1 cellular context compared by ENCODE assay signal in the genomic region with DNA sequence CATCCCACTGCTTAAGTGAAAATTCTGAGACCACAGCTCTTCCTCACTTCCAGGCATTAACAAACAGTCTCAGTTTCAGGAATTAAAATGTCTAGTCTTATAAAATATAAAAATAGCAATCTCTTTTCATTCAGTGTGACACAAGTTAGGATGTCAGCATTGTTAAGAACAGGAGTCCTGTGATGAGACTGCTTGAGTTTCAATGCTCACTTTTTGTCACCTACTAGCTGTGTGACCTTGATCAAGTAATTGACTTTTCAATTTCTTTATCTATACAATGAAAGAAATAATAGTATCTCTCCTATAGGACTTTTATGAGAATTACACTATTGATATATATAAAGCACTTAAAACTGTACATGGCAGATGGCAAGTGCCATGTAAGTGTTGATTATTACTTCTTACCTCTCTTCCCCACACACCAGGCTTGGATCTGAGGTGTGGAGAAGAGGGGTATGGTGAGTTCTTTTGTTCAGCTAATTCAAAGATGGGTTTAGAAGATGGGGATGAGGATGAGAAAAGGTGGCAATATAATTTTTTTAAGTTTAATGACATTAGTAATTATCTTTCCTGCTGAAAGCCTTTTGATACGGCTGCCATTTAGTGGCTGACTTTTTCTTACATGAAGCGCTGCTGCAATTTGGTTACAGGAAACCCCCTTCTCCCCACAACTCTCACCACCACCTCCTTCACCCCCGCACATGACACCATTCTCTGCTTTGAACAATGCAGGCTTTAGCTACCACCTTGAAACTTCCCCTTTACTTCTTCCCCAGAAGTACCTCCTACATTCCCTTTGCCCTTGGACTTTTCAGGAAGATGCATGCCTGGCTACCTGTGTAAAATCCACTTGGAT.
TF ChIP-seq lines count a peak whose summit lies in the region.

No MANE protein-coding gene starts in this region.

TF ChIP-seq in GM12878, 131 proteins besides CTCF, POLR2A, EP300 and RAD21 (continued from another document):
- TF ChIP-seq, protein P1, sequence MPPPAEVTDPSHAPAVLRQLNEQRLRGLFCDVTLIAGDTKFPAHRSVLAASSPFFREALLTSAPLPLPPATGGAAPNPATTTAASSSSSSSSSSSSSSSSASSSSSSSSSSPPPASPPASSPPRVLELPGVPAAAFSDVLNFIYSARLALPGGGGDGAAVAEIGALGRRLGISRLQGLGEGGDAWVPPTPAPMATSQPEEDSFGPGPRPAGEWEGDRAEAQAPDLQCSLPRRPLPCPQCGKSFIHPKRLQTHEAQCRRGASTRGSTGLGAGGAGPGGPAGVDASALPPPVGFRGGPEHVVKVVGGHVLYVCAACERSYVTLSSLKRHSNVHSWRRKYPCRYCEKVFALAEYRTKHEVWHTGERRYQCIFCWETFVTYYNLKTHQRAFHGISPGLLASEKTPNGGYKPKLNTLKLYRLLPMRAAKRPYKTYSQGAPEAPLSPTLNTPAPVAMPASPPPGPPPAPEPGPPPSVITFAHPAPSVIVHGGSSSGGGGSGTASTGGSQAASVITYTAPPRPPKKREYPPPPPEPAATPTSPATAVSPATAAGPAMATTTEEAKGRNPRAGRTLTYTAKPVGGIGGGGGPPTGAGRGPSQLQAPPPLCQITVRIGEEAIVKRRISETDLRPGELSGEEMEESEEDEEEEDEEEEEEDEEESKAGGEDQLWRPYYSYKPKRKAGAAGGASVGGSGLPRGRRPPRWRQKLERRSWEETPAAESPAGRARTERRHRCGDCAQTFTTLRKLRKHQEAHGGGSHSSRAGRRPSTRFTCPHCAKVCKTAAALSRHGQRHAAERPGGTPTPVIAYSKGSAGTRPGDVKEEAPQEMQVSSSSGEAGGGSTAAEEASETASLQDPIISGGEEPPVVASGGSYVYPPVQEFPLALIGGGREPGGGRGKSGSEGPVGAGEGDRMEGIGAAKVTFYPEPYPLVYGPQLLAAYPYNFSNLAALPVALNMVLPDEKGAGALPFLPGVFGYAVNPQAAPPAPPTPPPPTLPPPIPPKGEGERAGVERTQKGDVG (CRISPR knock-in tag; IDR thresholded peaks at IDR 0.05), result no peak
- TF ChIP-seq TCF12 (IDR thresholded peaks at IDR 0.05; ENCODE audit: low read depth, low read length) (0 out of 2 replicates have a peak, but pooled peaks have one; percentile 21), KDM1A (IDR thresholded peaks at IDR 0.05; ENCODE audit: borderline replicate concordance) (no peak), JUND (IDR thresholded peaks at IDR 0.05; ENCODE audit: low read depth, low read length) (0 out of 2 replicates have a peak, but pooled peaks have one; percentile 15), CREM (IDR thresholded peaks at IDR 0.05; ENCODE audit: low read depth) (peak; percentile 71), IRF4 (IDR thresholded peaks at IDR 0.05; ENCODE audit: low read depth, low read length) (peak; percentile 65; the same call in 1 of the 2 replicates), HDGF (IDR thresholded peaks at IDR 0.05) (peak; percentile 55; the same call in 1 of the 2 replicates), CREB1 (IDR thresholded peaks at IDR 0.05; ENCODE audit: low read depth) (0 out of 2 replicates have a peak, but pooled peaks have one; percentile 17), BCL11A (IDR thresholded peaks at IDR 0.05; ENCODE audit: low read depth, low read length) (peak; percentile 73), CBX5 (IDR thresholded peaks at IDR 0.05; ENCODE audit: low read depth) (peak; percentile 42; the same call in 1 of the 2 replicates), BHLHE40 (IDR thresholded peaks at IDR 0.05; ENCODE audit: borderline replicate concordance in 1 of 2, low read depth in 2 of 2, low read length in 1 of 2) (peak; percentile 59 to 76), NFIC (IDR thresholded peaks at IDR 0.05; ENCODE audit: low read depth, low read length) (peak; percentile 79), ZNF622 (IDR thresholded peaks at IDR 0.05) (no peak), SMC3 (IDR thresholded peaks at IDR 0.05; ENCODE audit: borderline replicate concordance, low read length) (no peak), CBFB (IDR thresholded peaks at IDR 0.05; ENCODE audit: low read depth) (peak; percentile 88), HCFC1 (IDR thresholded peaks at IDR 0.05; ENCODE audit: low read length) (no peak), SP1 (IDR thresholded peaks at IDR 0.05; ENCODE audit: low read depth, low read length) (peak; percentile 57), SUZ12 (IDR thresholded peaks at IDR 0.05; ENCODE audit: unreplicated experiment) (no peak), FOXM1 (IDR thresholded peaks at IDR 0.05; ENCODE audit: low read depth, low read length) (peak; percentile 58; the same call in 1 of the 2 replicates), NRF1 (conservative IDR thresholded peaks at IDR 0.05; ENCODE audit: low read depth, low read length) (no peak), JUNB (IDR thresholded peaks at IDR 0.05) (peak; percentile 55; the same call in 1 of the 2 replicates), FOXK2 (IDR thresholded peaks at IDR 0.05) (no peak), SPI1 (IDR thresholded peaks at IDR 0.05; ENCODE audit: borderline replicate concordance, insufficient read depth, low read depth, low read length) (peak; percentile 25; the same call in 1 of the 2 replicates), POU2F2 (IDR thresholded peaks at IDR 0.05; ENCODE audit: borderline replicate concordance, low read depth, low read length) (peak; percentile 87; the same call in 2 of the 3 replicates), CBX3 (IDR thresholded peaks at IDR 0.05; ENCODE audit: borderline replicate concordance, low read depth) (no peak), ETV6 (conservative IDR thresholded peaks at IDR 0.05 in 1 of 2, IDR thresholded peaks at IDR 0.05 in 1 of 2; ENCODE audit: borderline replicate concordance in 1 of 2, low read depth in 1 of 2) (peak in 1 of 2 experiments; percentile 38; a peak in 1 of 4 replicates), MEF2A (IDR thresholded peaks at IDR 0.05; ENCODE audit: insufficient read depth, low read depth, low read length) (0 out of 2 replicates have a peak, but pooled peaks have one; percentile 10), EED (IDR thresholded peaks at IDR 0.05; ENCODE audit: low read depth) (peak; percentile 94)
- TF ChIP-seq, protein P2, sequence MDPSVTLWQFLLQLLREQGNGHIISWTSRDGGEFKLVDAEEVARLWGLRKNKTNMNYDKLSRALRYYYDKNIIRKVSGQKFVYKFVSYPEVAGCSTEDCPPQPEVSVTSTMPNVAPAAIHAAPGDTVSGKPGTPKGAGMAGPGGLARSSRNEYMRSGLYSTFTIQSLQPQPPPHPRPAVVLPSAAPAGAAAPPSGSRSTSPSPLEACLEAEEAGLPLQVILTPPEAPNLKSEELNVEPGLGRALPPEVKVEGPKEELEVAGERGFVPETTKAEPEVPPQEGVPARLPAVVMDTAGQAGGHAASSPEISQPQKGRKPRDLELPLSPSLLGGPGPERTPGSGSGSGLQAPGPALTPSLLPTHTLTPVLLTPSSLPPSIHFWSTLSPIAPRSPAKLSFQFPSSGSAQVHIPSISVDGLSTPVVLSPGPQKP (IDR thresholded peaks at IDR 0.05; ENCODE audit: low read depth, low read length), result no peak
- TF ChIP-seq, protein P3, sequence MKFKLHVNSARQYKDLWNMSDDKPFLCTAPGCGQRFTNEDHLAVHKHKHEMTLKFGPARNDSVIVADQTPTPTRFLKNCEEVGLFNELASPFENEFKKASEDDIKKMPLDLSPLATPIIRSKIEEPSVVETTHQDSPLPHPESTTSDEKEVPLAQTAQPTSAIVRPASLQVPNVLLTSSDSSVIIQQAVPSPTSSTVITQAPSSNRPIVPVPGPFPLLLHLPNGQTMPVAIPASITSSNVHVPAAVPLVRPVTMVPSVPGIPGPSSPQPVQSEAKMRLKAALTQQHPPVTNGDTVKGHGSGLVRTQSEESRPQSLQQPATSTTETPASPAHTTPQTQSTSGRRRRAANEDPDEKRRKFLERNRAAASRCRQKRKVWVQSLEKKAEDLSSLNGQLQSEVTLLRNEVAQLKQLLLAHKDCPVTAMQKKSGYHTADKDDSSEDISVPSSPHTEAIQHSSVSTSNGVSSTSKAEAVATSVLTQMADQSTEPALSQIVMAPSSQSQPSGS (IDR thresholded peaks at IDR 0.05; ENCODE audit: low read length), result peak; percentile 77; the same call in 1 of the 2 replicates
- TF ChIP-seq, protein P4, sequence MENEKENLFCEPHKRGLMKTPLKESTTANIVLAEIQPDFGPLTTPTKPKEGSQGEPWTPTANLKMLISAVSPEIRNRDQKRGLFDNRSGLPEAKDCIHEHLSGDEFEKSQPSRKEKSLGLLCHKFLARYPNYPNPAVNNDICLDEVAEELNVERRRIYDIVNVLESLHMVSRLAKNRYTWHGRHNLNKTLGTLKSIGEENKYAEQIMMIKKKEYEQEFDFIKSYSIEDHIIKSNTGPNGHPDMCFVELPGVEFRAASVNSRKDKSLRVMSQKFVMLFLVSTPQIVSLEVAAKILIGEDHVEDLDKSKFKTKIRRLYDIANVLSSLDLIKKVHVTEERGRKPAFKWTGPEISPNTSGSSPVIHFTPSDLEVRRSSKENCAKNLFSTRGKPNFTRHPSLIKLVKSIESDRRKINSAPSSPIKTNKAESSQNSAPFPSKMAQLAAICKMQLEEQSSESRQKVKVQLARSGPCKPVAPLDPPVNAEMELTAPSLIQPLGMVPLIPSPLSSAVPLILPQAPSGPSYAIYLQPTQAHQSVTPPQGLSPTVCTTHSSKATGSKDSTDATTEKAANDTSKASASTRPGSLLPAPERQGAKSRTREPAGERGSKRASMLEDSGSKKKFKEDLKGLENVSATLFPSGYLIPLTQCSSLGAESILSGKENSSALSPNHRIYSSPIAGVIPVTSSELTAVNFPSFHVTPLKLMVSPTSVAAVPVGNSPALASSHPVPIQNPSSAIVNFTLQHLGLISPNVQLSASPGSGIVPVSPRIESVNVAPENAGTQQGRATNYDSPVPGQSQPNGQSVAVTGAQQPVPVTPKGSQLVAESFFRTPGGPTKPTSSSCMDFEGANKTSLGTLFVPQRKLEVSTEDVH (IDR thresholded peaks at IDR 0.05; ENCODE audit: low read depth, partially characterized antibody), result no peak
- TF ChIP-seq, protein P5, sequence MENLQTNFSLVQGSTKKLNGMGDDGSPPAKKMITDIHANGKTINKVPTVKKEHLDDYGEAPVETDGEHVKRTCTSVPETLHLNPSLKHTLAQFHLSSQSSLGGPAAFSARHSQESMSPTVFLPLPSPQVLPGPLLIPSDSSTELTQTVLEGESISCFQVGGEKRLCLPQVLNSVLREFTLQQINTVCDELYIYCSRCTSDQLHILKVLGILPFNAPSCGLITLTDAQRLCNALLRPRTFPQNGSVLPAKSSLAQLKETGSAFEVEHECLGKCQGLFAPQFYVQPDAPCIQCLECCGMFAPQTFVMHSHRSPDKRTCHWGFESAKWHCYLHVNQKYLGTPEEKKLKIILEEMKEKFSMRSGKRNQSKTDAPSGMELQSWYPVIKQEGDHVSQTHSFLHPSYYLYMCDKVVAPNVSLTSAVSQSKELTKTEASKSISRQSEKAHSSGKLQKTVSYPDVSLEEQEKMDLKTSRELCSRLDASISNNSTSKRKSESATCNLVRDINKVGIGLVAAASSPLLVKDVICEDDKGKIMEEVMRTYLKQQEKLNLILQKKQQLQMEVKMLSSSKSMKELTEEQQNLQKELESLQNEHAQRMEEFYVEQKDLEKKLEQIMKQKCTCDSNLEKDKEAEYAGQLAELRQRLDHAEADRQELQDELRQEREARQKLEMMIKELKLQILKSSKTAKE (IDR thresholded peaks at IDR 0.05; ENCODE audit: low read depth, poor library complexity, severe bottlenecking), result no peak
- TF ChIP-seq, protein P6, sequence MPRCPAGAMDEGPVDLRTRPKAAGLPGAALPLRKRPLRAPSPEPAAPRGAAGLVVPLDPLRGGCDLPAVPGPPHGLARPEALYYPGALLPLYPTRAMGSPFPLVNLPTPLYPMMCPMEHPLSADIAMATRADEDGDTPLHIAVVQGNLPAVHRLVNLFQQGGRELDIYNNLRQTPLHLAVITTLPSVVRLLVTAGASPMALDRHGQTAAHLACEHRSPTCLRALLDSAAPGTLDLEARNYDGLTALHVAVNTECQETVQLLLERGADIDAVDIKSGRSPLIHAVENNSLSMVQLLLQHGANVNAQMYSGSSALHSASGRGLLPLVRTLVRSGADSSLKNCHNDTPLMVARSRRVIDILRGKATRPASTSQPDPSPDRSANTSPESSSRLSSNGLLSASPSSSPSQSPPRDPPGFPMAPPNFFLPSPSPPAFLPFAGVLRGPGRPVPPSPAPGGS (IDR thresholded peaks at IDR 0.05; ENCODE audit: borderline replicate concordance, insufficient read depth, low read depth, low read length, poor library complexity, severe bottlenecking), result no peak
- TF ChIP-seq, protein P7, sequence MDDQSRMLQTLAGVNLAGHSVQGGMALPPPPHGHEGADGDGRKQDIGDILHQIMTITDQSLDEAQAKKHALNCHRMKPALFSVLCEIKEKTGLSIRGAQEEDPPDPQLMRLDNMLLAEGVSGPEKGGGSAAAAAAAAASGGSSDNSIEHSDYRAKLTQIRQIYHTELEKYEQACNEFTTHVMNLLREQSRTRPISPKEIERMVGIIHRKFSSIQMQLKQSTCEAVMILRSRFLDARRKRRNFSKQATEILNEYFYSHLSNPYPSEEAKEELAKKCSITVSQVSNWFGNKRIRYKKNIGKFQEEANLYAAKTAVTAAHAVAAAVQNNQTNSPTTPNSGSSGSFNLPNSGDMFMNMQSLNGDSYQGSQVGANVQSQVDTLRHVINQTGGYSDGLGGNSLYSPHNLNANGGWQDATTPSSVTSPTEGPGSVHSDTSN (IDR thresholded peaks at IDR 0.05; ENCODE audit: insufficient replicate concordance, low read depth, low read length), result no peak
TF ChIP-seq in GM12878: peak in this region for 39.
